ENCODE assay signal across 13 cellular contexts in the genomic region with DNA sequence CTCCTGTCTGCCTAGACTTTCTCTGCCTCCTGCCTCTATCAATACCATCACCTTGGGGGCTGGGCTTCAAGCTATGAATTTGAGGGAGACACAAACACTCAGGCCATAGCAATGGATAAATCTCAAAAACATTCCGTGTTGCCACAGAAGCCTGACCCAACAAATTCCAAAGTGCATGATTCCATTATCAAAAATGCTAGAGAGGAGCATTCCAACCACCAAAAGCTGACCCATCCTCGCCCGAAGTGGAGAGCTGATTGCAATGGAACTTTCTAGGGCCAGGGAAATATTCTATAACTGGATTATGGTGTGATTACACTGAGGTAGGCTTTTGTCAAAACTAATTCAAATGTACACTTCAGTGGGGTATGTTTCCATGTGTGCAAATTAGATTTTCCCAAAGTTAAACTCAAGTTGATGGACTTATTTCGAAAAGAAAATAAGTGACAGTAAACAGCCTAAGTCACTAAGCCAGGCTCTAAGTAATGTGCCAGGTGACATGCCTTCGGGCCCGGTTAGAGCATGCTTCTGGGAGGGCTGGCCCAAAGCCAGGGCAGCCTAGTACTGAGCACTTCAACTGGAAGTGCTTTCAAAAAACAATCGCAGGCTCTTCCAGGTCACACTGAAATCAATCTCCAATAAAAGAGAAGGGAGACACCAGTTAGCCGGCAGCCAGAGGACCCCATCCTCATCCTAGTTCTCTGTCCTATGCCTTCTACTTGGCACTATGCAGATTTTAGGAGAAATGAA.
A peak's percentile ranks its signal among the peaks of the same experiment; 100 is the strongest.
DNase-seq lines count a peak whose midpoint lies in the region; ATAC-seq, FAIRE-seq and TF ChIP-seq lines count a peak whose summit lies in the region.
"Had no signal": no experiment of that assay in that cellular context is flagged by ENCODE, and none has a peak within 500 bp of the region (broad histone marks: within the 10 kb centered on the region; RNA-seq: fewer than 3 reads in every experiment).

No MANE protein-coding gene starts in this region.

- intact Hi-C loops in K562 (cut with micrococcal nuclease), result no loop called here
- intact Hi-C loops in lower lobe of right lung (cut with DNase I), result no loop called here

- no peaks in the 10 kb centered on the region for H3K27me3 ChIP-seq in K562 (ENCODE audit: control insufficient read depth in 2 of 2, insufficient read depth in 2 of 2, low read length in 2 of 2)
- H3K27me3 ChIP-seq in lower lobe of right lung (ENCODE audit: low read depth), result no peaks in the 10 kb centered on the region

- H3K9ac ChIP-seq in K562 (ENCODE audit: insufficient read depth in 1 of 2, low read depth in 2 of 2, low read length in 2 of 2), result no peak overlapping the region

- H3K4me2 ChIP-seq in K562 (ENCODE audit: insufficient read depth, low read length), result no peak overlapping the region

- H3K9me1 ChIP-seq in K562 (ENCODE audit: control insufficient read depth, insufficient read depth, low read length), result no peaks in the 10 kb centered on the region

- H3K36me3 ChIP-seq in K562 (ENCODE audit: control insufficient read depth, insufficient read depth, low read length) (no peaks in the 10 kb centered on the region), lower lobe of right lung (no peaks in the 10 kb centered on the region)

- POLR2A ChIA-PET in K562 (lab: Yijun Ruan, JAX), result interaction anchor here (0.6 kb wide), 1 partner anchor 95 kb away, joined by 3 read pairs; no protein-coding TSS in a partner anchor

- no TSS peak for BruUV-seq in K562 (replicated peaks; lab: Mats Ljungman, UMichigan)

- H3K9me3 ChIP-seq in K562 (replicated peaks; ENCODE audit: control insufficient read depth, insufficient read depth, low read depth, low read length), result no peaks in the 10 kb centered on the region
- no peaks in the 10 kb centered on the region for H3K9me3 ChIP-seq in lower lobe of right lung

- no peaks in the 10 kb centered on the region for H3K4me1 ChIP-seq in K562 (replicated peaks in 1 of 2; ENCODE audit: control insufficient read depth in 2 of 2, insufficient read depth in 2 of 2, low read length in 2 of 2)
- no peaks in the 10 kb centered on the region for H3K4me1 ChIP-seq in lower lobe of right lung

- CTCF ChIA-PET in K562 (lab: Yijun Ruan, JAX; ENCODE audit: low intra/inter-chr PET ratio), result no interaction called here

- DNase-seq in AG08395 (ENCODE audit: low spot score) (peak; percentile 66), HCEC 1CT (peak; percentile 93), K562 (ENCODE audit: extremely low read depth in 1 of 4, low spot score in 3 of 4) (no peak), lower lobe of right lung (peak; percentile 69), NCI-H1417 treated with DMSO at 0.1 percent for 48 hours (lab: John Stamatoyannopoulos, UW) (no peak), NCI-H446 (lab: John Stamatoyannopoulos, UW) (no peak), activated gamma-delta T cell treated with Interleukin-2 at 50 U/mL for 16 hours (no peak), ureter (ENCODE audit: low spot score) (no peak)
- DNase-seq: activated CD4-positive, alpha-beta T cell treated with anti-CD3 and anti-CD28 coated beads, Interleukin-2, amount 10 ng/mL, durations not matched to agents 7 days and 5 days; CD4-positive, alpha-beta T cell; midbrain; NCI-H2029; posterior cingulate gyrus had no signal

- TF ChIP-seq CTCF in K562 (IDR thresholded peaks at IDR 0.05 in 2 of 3, conservative IDR thresholded peaks at IDR 0.05 in 1 of 3; ENCODE audit: insufficient read depth in 2 of 3, low read depth in 1 of 3, low read length in 3 of 3), result no peak
- no peak for TF ChIP-seq CTCF in lower lobe of right lung (IDR thresholded peaks at IDR 0.05)

- in situ Hi-C loops in K562 (cut with MboI), result no loop called here

- TF ChIP-seq RAD21 in K562 (CRISPR knock-in tag; conservative IDR thresholded peaks at IDR 0.05 in 1 of 2, IDR thresholded peaks at IDR 0.05 in 1 of 2), result no peak

- no peak for FAIRE-seq in K562 (lab: Jason Lieb, UNC)

- H3K27ac ChIP-seq in K562 (ENCODE audit: extremely low read depth, low read depth, low read length) (no peak overlapping the region), lower lobe of right lung (no peak overlapping the region)

- no peak overlapping the region for H2AFZ ChIP-seq in K562 (ENCODE audit: low read depth, low read length)

- no peaks in the 10 kb centered on the region for H3K79me2 ChIP-seq in K562 (ENCODE audit: control insufficient read depth, insufficient read depth, low read length)

- H4K20me1 ChIP-seq in K562 (replicated peaks; ENCODE audit: control insufficient read depth, insufficient read depth, low read length), result no peaks in the 10 kb centered on the region

- TF ChIP-seq EP300 in K562 (IDR thresholded peaks at IDR 0.05; ENCODE audit: low read length), result no peak

- TF ChIP-seq POLR2A in K562 (conservative IDR thresholded peaks at IDR 0.05), result no peak

- ATAC-seq in K562 (peak; percentile 36; the same call in 1 of the 3 replicates), lower lobe of right lung (peak; percentile 67 to 68)

- H3K4me3 ChIP-seq in K562, result no peak overlapping the region
- H3K4me3 ChIP-seq in lower lobe of right lung, result no peak overlapping the region

- WGBS in K562 (ENCODE audit: insufficient coverage, low coverage, missing lambda C conversion rate), result 1% methylated on average over 8 of the region's 8 CpGs

TF ChIP-seq in K562, 482 proteins besides CTCF, POLR2A, EP300 and RAD21 (continues in another document):
- TF ChIP-seq SETDB1 (IDR thresholded peaks at IDR 0.05; ENCODE audit: low read length), result no peak
- no peak for TF ChIP-seq TAF15 (IDR thresholded peaks at IDR 0.05; ENCODE audit: low read depth, low read length)
- TF ChIP-seq, protein P1, sequence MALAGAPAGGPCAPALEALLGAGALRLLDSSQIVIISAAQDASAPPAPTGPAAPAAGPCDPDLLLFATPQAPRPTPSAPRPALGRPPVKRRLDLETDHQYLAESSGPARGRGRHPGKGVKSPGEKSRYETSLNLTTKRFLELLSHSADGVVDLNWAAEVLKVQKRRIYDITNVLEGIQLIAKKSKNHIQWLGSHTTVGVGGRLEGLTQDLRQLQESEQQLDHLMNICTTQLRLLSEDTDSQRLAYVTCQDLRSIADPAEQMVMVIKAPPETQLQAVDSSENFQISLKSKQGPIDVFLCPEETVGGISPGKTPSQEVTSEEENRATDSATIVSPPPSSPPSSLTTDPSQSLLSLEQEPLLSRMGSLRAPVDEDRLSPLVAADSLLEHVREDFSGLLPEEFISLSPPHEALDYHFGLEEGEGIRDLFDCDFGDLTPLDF (CRISPR knock-in tag; IDR thresholded peaks at IDR 0.05), result no peak
- TF ChIP-seq, protein P2, sequence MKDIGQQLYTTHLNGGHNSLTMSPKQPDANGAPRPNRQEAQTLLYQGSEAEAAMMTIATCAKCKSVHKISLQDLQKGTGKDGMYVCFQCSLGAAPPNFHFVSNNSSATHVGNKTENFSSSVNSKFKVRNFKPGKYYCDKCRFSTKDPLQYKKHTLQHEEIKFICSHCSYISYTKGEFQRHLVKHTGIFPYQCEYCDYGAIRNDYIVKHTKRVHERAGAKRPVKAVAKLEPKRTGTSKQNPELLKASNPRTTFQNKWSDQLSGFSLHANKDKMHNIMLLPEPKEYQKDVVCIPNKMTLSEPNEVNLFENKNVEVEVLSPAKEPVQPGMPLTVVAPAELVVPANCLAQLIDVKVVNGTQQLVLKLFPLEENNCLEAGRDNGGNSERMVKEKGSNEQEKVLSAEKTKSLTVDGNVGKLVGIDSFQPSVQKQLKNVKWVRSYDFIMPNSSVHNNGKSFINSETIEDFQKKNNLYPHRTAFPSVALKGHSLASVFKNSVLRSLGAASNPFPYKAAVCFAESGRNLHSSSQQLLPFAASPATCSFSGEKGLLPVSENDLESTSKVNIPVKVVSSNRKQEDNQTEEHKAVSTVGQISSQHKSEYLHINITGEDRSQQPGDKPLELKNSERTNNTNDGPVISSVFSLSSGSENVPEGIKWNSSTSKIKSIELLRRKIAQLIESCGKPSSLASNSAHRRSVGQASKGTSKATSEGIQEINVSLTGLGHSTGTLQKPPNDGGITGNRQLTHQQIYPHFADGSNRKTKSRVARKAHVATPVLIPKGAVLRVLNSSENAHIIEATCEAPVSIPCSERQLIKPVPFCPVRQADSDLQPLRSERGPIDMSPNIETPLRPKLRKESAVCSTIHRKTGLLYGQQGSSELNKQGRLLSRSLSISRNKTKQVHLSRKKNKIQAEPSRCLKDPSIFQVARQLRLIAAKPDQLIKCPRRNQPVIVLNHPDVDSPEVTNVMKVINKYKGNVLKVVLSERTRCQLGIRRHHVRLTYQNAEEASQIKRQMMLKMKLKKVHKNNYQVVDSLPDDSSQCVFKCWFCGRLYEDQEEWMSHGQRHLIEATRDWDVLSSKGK (CRISPR knock-in tag; IDR thresholded peaks at IDR 0.05), result no peak
- TF ChIP-seq CSDE1 (IDR thresholded peaks at IDR 0.05), result no peak
- TF ChIP-seq, protein P3, sequence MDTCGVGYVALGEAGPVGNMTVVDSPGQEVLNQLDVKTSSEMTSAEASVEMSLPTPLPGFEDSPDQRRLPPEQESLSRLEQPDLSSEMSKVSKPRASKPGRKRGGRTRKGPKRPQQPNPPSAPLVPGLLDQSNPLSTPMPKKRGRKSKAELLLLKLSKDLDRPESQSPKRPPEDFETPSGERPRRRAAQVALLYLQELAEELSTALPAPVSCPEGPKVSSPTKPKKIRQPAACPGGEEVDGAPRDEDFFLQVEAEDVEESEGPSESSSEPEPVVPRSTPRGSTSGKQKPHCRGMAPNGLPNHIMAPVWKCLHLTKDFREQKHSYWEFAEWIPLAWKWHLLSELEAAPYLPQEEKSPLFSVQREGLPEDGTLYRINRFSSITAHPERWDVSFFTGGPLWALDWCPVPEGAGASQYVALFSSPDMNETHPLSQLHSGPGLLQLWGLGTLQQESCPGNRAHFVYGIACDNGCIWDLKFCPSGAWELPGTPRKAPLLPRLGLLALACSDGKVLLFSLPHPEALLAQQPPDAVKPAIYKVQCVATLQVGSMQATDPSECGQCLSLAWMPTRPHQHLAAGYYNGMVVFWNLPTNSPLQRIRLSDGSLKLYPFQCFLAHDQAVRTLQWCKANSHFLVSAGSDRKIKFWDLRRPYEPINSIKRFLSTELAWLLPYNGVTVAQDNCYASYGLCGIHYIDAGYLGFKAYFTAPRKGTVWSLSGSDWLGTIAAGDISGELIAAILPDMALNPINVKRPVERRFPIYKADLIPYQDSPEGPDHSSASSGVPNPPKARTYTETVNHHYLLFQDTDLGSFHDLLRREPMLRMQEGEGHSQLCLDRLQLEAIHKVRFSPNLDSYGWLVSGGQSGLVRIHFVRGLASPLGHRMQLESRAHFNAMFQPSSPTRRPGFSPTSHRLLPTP (IDR thresholded peaks at IDR 0.05; ENCODE audit: borderline replicate concordance, extremely low read depth, insufficient read length), result no peak

Comparison
In these comparisons a context has a peak if more than half of its experiments do, and no peak if none do; other contexts are left out.
1. DNase-seq: peak in AG08395 (single experiment), HCEC 1CT (single experiment) and lower lobe of right lung (single experiment); none in K562 (0 of 4), NCI-H1417 treated with DMSO at 0.1 percent for 48 hours (single experiment), NCI-H446 (0 of 2), activated gamma-delta T cell treated with Interleukin-2 at 50 U/mL for 16 hours (single experiment) and ureter (single experiment).